8 cellular contexts compared by ENCODE assay signal in genomic region chrX:70133303-70134115, GRCh38. TPM values are rescaled to one million over a fixed set of nuclear protein-coding genes. Genes with fewer than 3 reads are reported as not detected.
DNase-seq lines count a peak whose midpoint lies in the region; ATAC-seq and TF ChIP-seq lines count a peak whose summit lies in the region.

Gene IGBP1 (plus strand): TSS chrX:70133447. CDS start chrX:70133948, 501 bp downstream.

- peaks cover 16% of the 10 kb centered on the region for H3K4me1 Mint-ChIP-seq in T-helper 2 cell treated with Interferon-gamma antibody and Interleukin-4, amounts not matched to agents 5 μg/mL and 100 μg/mL, for 36 hours (ENCODE audit: low read depth)

- peak within 1 kb of the TSS; percentile 100 for H3K4me3 Mint-ChIP-seq in T-helper 2 cell treated with Interferon-gamma antibody and Interleukin-4, amounts not matched to agents 5 μg/mL and 100 μg/mL, for 36 hours

- peak; percentile 38 to 55 (median 54) for TF ChIP-seq CTCF in ascending aorta (IDR thresholded peaks at IDR 0.05)

- peaks cover 2% of the 10 kb centered on the region for H3K27me3 Mint-ChIP-seq in T-helper 2 cell treated with Interferon-gamma antibody and Interleukin-4, amounts not matched to agents 5 μg/mL and 100 μg/mL, for 36 hours (ENCODE audit: low read depth)

- no peaks in the 10 kb centered on the region for H3K4me1 ChIP-seq in ascending aorta

- peaks cover 15% of the 10 kb centered on the region for H3K36me3 Mint-ChIP-seq in T-helper 2 cell treated with Interferon-gamma antibody and Interleukin-4, amounts not matched to agents 5 μg/mL and 100 μg/mL, for 36 hours (ENCODE audit: low read depth)

- no peaks in the 10 kb centered on the region for H3K27me3 ChIP-seq in ascending aorta

- peak; percentile 55 to 69 for DNase-seq in NCI-H187 (lab: John Stamatoyannopoulos, UW)
- peak; percentile 71 for DNase-seq in T-helper 2 cell treated with Interferon-gamma antibody and Interleukin-4, amounts not matched to agents 5 μg/mL and 100 μg/mL, for 36 hours (ENCODE audit: low spot score)
- DNase-seq in ascending aorta (ENCODE audit: low spot score in 2 of 2) = peak; percentile 22 to 88
- DNase-seq in hepatic stellate cell (ENCODE audit: low spot score) = peak; percentile 77
- DNase-seq in renal cortical epithelial cell (ENCODE audit: low read depth) = peak; percentile 84
- no peak for DNase-seq in cortex of kidney (lab: John Stamatoyannopoulos, UW)

- no peaks in the 10 kb centered on the region for H3K9me3 ChIP-seq in ascending aorta

- no peaks in the 10 kb centered on the region for H3K9me3 Mint-ChIP-seq in T-helper 2 cell treated with Interferon-gamma antibody and Interleukin-4, amounts not matched to agents 5 μg/mL and 100 μg/mL, for 36 hours

- intact Hi-C loops in ascending aorta (cut with DNase I) = loop anchor here (2.0 to 10.0 kb wide), 3 partner anchors 161 to 519 kb away; partner anchors contain the start of gene KIF4A

- H3K27ac Mint-ChIP-seq in T-helper 2 cell treated with Interferon-gamma antibody and Interleukin-4, amounts not matched to agents 5 μg/mL and 100 μg/mL, for 36 hours = peak within 1 kb of the TSS; percentile 99

- peak within 1 kb of the TSS; percentile 69 to 89 for H3K27ac ChIP-seq in ascending aorta

- peak; percentile 88 for ATAC-seq in GM18502 (IDR thresholded peaks at IDR 0.05; ENCODE audit: poor library complexity, unreplicated experiment)
- peak; percentile 85 for ATAC-seq in HG02943 (IDR thresholded peaks at IDR 0.05; ENCODE audit: low read depth, unreplicated experiment)

- peak within 1 kb of the TSS; percentile 58 to 90 for H3K4me3 ChIP-seq in ascending aorta

- peaks cover 0 to 4% of the 10 kb centered on the region in 2 donors for H3K36me3 ChIP-seq in ascending aorta

RNA-seq across cellular contexts. Expression of gene IGBP1, which starts in this region (rescaled TPM):
- total RNA-seq in ascending aorta = 20.1 TPM
- 94.3 and 121 TPM in 2 replicates for total RNA-seq in renal cortical epithelial cell
